1 cellular context compared by ENCODE assay signal in the genomic region with DNA sequence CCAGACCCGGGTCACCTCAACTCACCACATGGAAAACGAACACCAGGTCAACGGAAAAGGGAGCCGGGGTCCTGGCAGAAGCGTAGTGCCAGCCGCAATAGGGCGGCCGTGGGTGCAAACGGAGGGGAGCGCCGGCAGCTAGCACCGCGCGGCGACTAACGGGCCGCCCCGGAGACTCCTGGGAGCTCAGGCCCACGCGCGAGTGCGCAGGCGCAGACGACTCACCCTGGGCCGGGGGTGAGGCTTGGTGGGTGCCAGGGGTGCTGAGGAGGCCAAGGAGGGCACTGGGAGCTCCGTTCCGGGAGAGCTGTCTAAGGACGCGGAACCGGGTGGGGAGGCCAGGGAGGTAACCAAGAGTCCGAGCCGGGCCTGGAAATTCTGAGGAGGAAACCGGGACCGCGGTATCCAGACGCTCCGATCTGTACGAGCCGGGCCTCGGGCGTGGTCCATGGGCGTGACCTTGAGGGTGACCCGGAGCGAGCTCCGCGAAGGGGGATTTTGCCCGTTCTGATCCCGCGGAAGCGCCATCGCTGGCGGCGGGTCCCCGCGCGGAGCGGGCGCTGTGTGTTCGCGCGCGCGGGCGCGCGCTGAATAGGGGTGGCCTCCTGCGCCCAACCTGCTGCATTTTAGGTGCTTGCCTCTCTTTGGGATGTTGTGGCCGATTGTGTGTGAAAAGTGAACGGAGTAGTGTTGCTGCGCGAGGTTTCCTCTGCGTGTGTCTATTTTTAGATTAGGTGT.
TF ChIP-seq lines count a peak whose summit lies in the region.

A gene (plus strand): TSS at position 213 of the 738 bp plus-strand sequence. CDS start 4,602 bp downstream, outside the sequence.

TF ChIP-seq in HepG2, 621 proteins besides CTCF, POLR2A, EP300 and RAD21 (continued from another document and continues in another):
- TF ChIP-seq RCOR2 (CRISPR knock-in tag; IDR thresholded peaks at IDR 0.05) (no peak), ZBTB3 (CRISPR knock-in tag; IDR thresholded peaks at IDR 0.05; ENCODE audit: borderline replicate concordance, low read depth) (no peak), GATAD1 (CRISPR knock-in tag; IDR thresholded peaks at IDR 0.05) (peak; percentile 66), ZSCAN31 (CRISPR knock-in tag; IDR thresholded peaks at IDR 0.05; ENCODE audit: low read depth) (no peak), ZNF891 (CRISPR knock-in tag; IDR thresholded peaks at IDR 0.05) (peak; percentile 74), ZNF629 (CRISPR knock-in tag; conservative IDR thresholded peaks at IDR 0.05) (no peak; the same call in 1 of the 2 replicates), ZNF292 (CRISPR knock-in tag; IDR thresholded peaks at IDR 0.05; ENCODE audit: borderline replicate concordance, low read depth) (no peak), ZMYM2 (CRISPR knock-in tag; IDR thresholded peaks at IDR 0.05) (no peak), ZNF564 (CRISPR knock-in tag; IDR thresholded peaks at IDR 0.05) (0 out of 2 replicates have a peak, but pooled peaks have one; percentile 39), CENPX (CRISPR knock-in tag; IDR thresholded peaks at IDR 0.05) (no peak), POLR2AphosphoS5 (IDR thresholded peaks at IDR 0.05; ENCODE audit: low read depth, low read length) (peak; percentile 81), PHF21A (CRISPR knock-in tag; IDR thresholded peaks at IDR 0.05) (peak; percentile 56), CEBPG (CRISPR knock-in tag; IDR thresholded peaks at IDR 0.05) (no peak), HNRNPLL (IDR thresholded peaks at IDR 0.05; ENCODE audit: low read depth, low read length, poor library complexity, severe bottlenecking) (peak; percentile 60), ZNF737 (CRISPR knock-in tag; IDR thresholded peaks at IDR 0.05; ENCODE audit: borderline replicate concordance) (0 out of 2 replicates have a peak, but pooled peaks have one; percentile 5), EEA1 (CRISPR knock-in tag; IDR thresholded peaks at IDR 0.05; ENCODE audit: borderline replicate concordance) (no peak), MAFF (IDR thresholded peaks at IDR 0.05; ENCODE audit: low read depth, low read length) (no peak), CCDC6 (CRISPR knock-in tag; IDR thresholded peaks at IDR 0.05) (0 out of 2 replicates have a peak, but pooled peaks have one; percentile 58), ZNF33B (CRISPR knock-in tag; IDR thresholded peaks at IDR 0.05) (0 out of 2 replicates have a peak, but pooled peaks have one; percentile 16), HES4 (CRISPR knock-in tag; IDR thresholded peaks at IDR 0.05; ENCODE audit: borderline replicate concordance) (0 out of 2 replicates have a peak, but pooled peaks have one; percentile 13), ZNF660 (CRISPR knock-in tag; IDR thresholded peaks at IDR 0.05; ENCODE audit: borderline replicate concordance, low read depth) (no peak), ZNF598 (CRISPR knock-in tag; IDR thresholded peaks at IDR 0.05; ENCODE audit: borderline replicate concordance) (peak; percentile 92; the same call in 1 of the 2 replicates), ARNT2 (CRISPR knock-in tag; IDR thresholded peaks at IDR 0.05; ENCODE audit: low read depth) (peak; percentile 9; the same call in 1 of the 2 replicates), ZNF709 (CRISPR knock-in tag; IDR thresholded peaks at IDR 0.05) (peak; percentile 74; the same call in 1 of the 2 replicates)
- TF ChIP-seq, protein P1, sequence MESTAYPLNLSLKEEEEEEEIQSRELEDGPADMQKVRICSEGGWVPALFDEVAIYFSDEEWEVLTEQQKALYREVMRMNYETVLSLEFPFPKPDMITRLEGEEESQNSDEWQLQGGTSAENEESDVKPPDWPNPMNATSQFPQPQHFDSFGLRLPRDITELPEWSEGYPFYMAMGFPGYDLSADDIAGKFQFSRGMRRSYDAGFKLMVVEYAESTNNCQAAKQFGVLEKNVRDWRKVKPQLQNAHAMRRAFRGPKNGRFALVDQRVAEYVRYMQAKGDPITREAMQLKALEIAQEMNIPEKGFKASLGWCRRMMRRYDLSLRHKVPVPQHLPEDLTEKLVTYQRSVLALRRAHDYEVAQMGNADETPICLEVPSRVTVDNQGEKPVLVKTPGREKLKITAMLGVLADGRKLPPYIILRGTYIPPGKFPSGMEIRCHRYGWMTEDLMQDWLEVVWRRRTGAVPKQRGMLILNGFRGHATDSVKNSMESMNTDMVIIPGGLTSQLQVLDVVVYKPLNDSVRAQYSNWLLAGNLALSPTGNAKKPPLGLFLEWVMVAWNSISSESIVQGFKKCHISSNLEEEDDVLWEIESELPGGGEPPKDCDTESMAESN (CRISPR knock-in tag; conservative IDR thresholded peaks at IDR 0.05), result no peak
- TF ChIP-seq, protein P2, sequence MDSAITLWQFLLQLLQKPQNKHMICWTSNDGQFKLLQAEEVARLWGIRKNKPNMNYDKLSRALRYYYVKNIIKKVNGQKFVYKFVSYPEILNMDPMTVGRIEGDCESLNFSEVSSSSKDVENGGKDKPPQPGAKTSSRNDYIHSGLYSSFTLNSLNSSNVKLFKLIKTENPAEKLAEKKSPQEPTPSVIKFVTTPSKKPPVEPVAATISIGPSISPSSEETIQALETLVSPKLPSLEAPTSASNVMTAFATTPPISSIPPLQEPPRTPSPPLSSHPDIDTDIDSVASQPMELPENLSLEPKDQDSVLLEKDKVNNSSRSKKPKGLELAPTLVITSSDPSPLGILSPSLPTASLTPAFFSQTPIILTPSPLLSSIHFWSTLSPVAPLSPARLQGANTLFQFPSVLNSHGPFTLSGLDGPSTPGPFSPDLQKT (CRISPR knock-in tag; IDR thresholded peaks at IDR 0.05; ENCODE audit: borderline replicate concordance), result no peak
- TF ChIP-seq, protein P3, sequence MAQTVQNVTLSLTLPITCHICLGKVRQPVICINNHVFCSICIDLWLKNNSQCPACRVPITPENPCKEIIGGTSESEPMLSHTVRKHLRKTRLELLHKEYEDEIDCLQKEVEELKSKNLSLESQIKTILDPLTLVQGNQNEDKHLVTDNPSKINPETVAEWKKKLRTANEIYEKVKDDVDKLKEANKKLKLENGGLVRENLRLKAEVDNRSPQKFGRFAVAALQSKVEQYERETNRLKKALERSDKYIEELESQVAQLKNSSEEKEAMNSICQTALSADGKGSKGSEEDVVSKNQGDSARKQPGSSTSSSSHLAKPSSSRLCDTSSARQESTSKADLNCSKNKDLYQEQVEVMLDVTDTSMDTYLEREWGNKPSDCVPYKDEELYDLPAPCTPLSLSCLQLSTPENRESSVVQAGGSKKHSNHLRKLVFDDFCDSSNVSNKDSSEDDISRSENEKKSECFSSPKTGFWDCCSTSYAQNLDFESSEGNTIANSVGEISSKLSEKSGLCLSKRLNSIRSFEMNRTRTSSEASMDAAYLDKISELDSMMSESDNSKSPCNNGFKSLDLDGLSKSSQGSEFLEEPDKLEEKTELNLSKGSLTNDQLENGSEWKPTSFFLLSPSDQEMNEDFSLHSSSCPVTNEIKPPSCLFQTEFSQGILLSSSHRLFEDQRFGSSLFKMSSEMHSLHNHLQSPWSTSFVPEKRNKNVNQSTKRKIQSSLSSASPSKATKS (CRISPR knock-in tag; IDR thresholded peaks at IDR 0.05), result no peak
- TF ChIP-seq, protein P4, sequence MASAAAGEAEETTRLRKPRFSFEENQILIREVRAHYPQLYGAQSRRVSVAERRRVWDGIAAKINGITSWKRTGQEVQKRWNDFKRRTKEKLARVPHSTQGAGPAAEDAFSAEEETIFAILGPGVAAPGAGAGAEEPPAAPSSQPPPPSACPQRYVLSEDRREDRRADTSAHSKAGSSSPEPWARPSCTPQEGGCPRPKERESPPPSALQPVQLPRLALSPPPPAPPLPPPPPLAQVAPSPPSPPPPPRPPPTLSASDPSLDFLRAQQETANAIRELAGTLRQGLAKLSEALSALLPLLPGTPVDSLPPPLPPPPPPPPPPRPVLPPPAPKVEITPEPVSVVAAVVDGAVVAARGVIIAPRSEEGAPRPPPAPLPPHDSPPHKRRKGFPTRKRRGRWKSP (CRISPR knock-in tag; IDR thresholded peaks at IDR 0.05), result peak; percentile 85; the same call in 1 of the 2 replicates
- TF ChIP-seq, protein P5, sequence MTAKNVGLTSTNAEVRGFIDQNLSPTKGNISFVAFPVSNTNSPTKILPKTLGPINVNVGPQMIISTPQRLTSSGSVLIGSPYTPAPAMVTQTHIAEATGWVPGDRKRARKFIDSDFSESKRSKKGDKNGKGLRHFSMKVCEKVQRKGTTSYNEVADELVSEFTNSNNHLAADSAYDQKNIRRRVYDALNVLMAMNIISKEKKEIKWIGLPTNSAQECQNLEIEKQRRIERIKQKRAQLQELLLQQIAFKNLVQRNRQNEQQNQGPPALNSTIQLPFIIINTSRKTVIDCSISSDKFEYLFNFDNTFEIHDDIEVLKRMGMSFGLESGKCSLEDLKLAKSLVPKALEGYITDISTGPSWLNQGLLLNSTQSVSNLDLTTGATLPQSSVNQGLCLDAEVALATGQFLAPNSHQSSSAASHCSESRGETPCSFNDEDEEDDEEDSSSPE (CRISPR knock-in tag; IDR thresholded peaks at IDR 0.05), result no peak
- TF ChIP-seq, protein P6, sequence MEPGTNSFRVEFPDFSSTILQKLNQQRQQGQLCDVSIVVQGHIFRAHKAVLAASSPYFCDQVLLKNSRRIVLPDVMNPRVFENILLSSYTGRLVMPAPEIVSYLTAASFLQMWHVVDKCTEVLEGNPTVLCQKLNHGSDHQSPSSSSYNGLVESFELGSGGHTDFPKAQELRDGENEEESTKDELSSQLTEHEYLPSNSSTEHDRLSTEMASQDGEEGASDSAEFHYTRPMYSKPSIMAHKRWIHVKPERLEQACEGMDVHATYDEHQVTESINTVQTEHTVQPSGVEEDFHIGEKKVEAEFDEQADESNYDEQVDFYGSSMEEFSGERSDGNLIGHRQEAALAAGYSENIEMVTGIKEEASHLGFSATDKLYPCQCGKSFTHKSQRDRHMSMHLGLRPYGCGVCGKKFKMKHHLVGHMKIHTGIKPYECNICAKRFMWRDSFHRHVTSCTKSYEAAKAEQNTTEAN (CRISPR knock-in tag; conservative IDR thresholded peaks at IDR 0.05), result no peak
- TF ChIP-seq, protein P7, sequence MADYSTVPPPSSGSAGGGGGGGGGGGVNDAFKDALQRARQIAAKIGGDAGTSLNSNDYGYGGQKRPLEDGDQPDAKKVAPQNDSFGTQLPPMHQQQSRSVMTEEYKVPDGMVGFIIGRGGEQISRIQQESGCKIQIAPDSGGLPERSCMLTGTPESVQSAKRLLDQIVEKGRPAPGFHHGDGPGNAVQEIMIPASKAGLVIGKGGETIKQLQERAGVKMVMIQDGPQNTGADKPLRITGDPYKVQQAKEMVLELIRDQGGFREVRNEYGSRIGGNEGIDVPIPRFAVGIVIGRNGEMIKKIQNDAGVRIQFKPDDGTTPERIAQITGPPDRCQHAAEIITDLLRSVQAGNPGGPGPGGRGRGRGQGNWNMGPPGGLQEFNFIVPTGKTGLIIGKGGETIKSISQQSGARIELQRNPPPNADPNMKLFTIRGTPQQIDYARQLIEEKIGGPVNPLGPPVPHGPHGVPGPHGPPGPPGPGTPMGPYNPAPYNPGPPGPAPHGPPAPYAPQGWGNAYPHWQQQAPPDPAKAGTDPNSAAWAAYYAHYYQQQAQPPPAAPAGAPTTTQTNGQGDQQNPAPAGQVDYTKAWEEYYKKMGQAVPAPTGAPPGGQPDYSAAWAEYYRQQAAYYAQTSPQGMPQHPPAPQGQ (CRISPR knock-in tag; IDR thresholded peaks at IDR 0.05; ENCODE audit: borderline replicate concordance), result no peak
- TF ChIP-seq, protein P8, sequence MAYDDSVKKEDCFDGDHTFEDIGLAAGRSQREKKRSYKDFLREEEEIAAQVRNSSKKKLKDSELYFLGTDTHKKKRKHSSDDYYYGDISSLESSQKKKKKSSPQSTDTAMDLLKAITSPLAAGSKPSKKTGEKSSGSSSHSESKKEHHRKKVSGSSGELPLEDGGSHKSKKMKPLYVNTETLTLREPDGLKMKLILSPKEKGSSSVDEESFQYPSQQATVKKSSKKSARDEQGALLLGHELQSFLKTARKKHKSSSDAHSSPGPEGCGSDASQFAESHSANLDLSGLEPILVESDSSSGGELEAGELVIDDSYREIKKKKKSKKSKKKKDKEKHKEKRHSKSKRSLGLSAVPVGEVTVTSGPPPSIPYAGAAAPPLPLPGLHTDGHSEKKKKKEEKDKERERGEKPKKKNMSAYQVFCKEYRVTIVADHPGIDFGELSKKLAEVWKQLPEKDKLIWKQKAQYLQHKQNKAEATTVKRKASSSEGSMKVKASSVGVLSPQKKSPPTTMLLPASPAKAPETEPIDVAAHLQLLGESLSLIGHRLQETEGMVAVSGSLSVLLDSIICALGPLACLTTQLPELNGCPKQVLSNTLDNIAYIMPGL (CRISPR knock-in tag; IDR thresholded peaks at IDR 0.05; ENCODE audit: borderline replicate concordance in 1 of 2, low read depth in 1 of 2), result peak in 1 of 2 experiments; percentile 57; a peak in 2 of 4 replicates
- TF ChIP-seq, protein P9, sequence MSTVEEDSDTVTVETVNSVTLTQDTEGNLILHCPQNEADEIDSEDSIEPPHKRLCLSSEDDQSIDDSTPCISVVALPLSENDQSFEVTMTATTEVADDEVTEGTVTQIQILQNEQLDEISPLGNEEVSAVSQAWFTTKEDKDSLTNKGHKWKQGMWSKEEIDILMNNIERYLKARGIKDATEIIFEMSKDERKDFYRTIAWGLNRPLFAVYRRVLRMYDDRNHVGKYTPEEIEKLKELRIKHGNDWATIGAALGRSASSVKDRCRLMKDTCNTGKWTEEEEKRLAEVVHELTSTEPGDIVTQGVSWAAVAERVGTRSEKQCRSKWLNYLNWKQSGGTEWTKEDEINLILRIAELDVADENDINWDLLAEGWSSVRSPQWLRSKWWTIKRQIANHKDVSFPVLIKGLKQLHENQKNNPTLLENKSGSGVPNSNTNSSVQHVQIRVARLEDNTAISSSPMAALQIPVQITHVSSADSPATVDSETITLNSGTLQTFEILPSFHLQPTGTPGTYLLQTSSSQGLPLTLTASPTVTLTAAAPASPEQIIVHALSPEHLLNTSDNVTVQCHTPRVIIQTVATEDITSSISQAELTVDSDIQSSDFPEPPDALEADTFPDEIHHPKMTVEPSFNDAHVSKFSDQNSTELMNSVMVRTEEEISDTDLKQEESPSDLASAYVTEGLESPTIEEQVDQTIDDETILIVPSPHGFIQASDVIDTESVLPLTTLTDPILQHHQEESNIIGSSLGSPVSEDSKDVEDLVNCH (CRISPR knock-in tag; IDR thresholded peaks at IDR 0.05), result no peak
- TF ChIP-seq, protein P10, sequence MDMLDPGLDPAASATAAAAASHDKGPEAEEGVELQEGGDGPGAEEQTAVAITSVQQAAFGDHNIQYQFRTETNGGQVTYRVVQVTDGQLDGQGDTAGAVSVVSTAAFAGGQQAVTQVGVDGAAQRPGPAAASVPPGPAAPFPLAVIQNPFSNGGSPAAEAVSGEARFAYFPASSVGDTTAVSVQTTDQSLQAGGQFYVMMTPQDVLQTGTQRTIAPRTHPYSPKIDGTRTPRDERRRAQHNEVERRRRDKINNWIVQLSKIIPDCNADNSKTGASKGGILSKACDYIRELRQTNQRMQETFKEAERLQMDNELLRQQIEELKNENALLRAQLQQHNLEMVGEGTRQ (IDR thresholded peaks at IDR 0.05; ENCODE audit: low read depth, low read length), result no peak
- TF ChIP-seq, protein P10 (CRISPR knock-in tag; IDR thresholded peaks at IDR 0.05; ENCODE audit: borderline replicate concordance), result 0 out of 2 replicates have a peak, but pooled peaks have one; percentile 13
